1 cellular context compared by ENCODE assay signal in the genomic region with DNA sequence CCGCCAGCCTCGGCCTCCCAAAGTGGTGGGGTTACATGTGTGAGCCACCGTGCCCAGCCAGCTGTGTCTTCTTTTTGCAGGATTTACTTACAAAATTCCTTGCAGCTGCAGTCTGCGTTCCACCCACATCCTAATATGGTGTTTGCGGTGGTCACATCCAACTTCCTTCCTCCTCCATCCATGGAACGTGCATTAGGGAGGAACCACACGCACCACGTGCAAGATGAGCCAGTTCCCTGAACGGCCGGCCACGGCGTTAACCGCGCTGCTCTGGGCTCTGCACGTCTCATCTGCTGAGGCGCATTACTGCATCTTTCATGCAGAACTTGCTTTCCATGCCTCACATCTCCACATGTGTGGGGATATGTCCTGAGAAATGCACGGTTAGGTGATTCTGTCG.
TF ChIP-seq lines count a peak whose summit lies in the region.

No MANE protein-coding gene starts in this region.

TF ChIP-seq in H1, 55 proteins besides CTCF, POLR2A, EP300 and RAD21:
- no peak for TF ChIP-seq CBX8 (IDR thresholded peaks at IDR 0.05; ENCODE audit: borderline replicate concordance, low read depth, low read length)
TF ChIP-seq in H1: peak in this region for 0.
